Comparison of ENCODE assay signal across 27 cellular contexts in the genomic region with DNA sequence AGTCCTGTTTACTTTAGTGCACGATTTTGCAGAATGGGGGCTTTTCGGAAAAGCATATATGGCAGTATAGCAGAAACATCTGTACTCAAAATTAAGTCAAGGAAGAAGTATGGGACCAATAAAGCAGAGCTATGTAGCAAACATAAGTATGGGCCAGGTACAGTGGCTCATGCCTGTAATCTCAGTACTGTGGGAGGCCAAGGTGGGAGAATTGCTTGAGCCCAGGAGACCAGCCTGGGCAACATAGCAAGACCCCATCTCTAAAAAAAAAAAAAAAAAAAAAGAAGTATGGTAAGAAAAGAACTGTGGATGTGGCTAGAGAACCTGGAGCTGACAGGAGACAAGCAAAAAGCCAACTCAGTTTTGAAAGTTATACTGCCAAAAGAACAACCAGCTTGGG.
"Had no signal": no experiment of that assay in that cellular context is flagged by ENCODE, and none has a peak within 500 bp of the region (broad histone marks: within the 10 kb centered on the region; RNA-seq: fewer than 3 reads in every experiment).

No MANE protein-coding gene starts in this region.

- H3K4me3 Mint-ChIP-seq: activated CD8-positive, alpha-beta T cell treated with anti-CD3 and anti-CD28 coated beads for 36 hours; activated naive CD4-positive, alpha-beta T cell treated with anti-CD3 and anti-CD28 coated beads for 36 hours; activated naive CD8-positive, alpha-beta T cell; activated T-cell treated with anti-CD3 and anti-CD28 coated beads, Interleukin-2, amount 50 U/mL, for 4 hours had no signal

- H3K36me3 ChIP-seq: brain microvascular endothelial cell, esophagus squamous epithelium, gastroesophageal sphincter, heart right ventricle had no signal

- H3K27me3 Mint-ChIP-seq: activated CD8-positive, alpha-beta T cell treated with anti-CD3 and anti-CD28 coated beads for 36 hours; activated naive CD8-positive, alpha-beta T cell had no signal

- H3K9me3 ChIP-seq: esophagus squamous epithelium, gastroesophageal sphincter, heart right ventricle had no signal

- ATAC-seq: activated CD8-positive, alpha-beta T cell treated with anti-CD3 and anti-CD28 coated beads for 36 hours; activated T-cell treated with anti-CD3 and anti-CD28 coated beads, Interleukin-2, amount 50 U/mL, for 4 hours; gastroesophageal sphincter; heart right ventricle had no signal

- H3K27ac ChIP-seq: brain microvascular endothelial cell, epithelial cell of prostate, esophagus squamous epithelium, gastroesophageal sphincter, heart right ventricle had no signal

- DNase-seq: activated CD4-positive, alpha-beta T cell treated with anti-CD3 and anti-CD28 coated beads for 1 hour; activated CD4-positive, alpha-beta T cell treated with anti-CD3 and anti-CD28 coated beads for 48 hours; activated CD4-positive, alpha-beta T cell treated with anti-CD3 and anti-CD28 coated beads, Interleukin-2, amount 50 U/mL, for 1 hour; activated CD4-positive, alpha-beta T cell treated with anti-CD3 and anti-CD28 coated beads, Interleukin-2, amount 50 U/mL, for 48 hours; activated CD8-positive, alpha-beta memory T cell treated with anti-CD3 and anti-CD28 coated beads for 24 hours; activated CD8-positive, alpha-beta T cell treated with anti-CD3 and anti-CD28 coated beads for 36 hours; activated effector memory CD4-positive, alpha-beta T cell treated with anti-CD3 and anti-CD28 coated beads, Interleukin-2, amount 50 U/mL, for 16 hours; activated naive CD4-positive, alpha-beta T cell treated with anti-CD3 and anti-CD28 coated beads for 36 hours; activated T-cell treated with anti-CD3 and anti-CD28 coated beads, Interleukin-2, amount 50 U/mL, for 4 hours; amniotic stem cell; anterior cingulate cortex; brain microvascular endothelial cell; effector CD8-positive, alpha-beta T cell; esophagus squamous epithelium; foreskin melanocyte; heart right ventricle; T-helper 1 cell; T-helper 2 cell had no signal

- H3K9me3 Mint-ChIP-seq: activated CD8-positive, alpha-beta T cell treated with anti-CD3 and anti-CD28 coated beads for 36 hours; activated naive CD4-positive, alpha-beta T cell treated with anti-CD3 and anti-CD28 coated beads for 36 hours; activated T-cell treated with anti-CD3 and anti-CD28 coated beads, Interleukin-2, amount 50 U/mL, for 4 hours; activated T-helper 2 cell treated with anti-CD3 and anti-CD28 coated beads, Interferon-gamma antibody, Interleukin-2, Interleukin-4, amounts not matched to agents 10 μg/mL and 5 μg/mL and 100 μg/mL, durations not matched to agents 14 hours and 24 hours and 36 hours had no signal

- H3K27me3 ChIP-seq: brain microvascular endothelial cell, esophagus squamous epithelium, gastroesophageal sphincter, heart right ventricle had no signal

- H3K27ac Mint-ChIP-seq: activated CD8-positive, alpha-beta T cell treated with anti-CD3 and anti-CD28 coated beads for 36 hours; activated naive CD4-positive, alpha-beta T cell treated with anti-CD3 and anti-CD28 coated beads for 36 hours; activated T-helper 2 cell treated with anti-CD3 and anti-CD28 coated beads, Interferon-gamma antibody, Interleukin-2, Interleukin-4, amounts not matched to agents 10 μg/mL and 5 μg/mL and 100 μg/mL, durations not matched to agents 14 hours and 24 hours and 36 hours had no signal

- FAIRE-seq: astrocyte, bronchial epithelial cell, colon, endometrium, endothelial cell of umbilical vein had no signal

- H3K4me3 ChIP-seq: esophagus squamous epithelium, gastroesophageal sphincter, heart right ventricle had no signal
